Comparison of ENCODE assay signal across 8 cellular contexts in genomic region chr2:223944166-223944703, GRCh38. TPM values are rescaled to one million over a fixed set of nuclear protein-coding genes. Genes with fewer than 3 reads are reported as not detected.
DNase-seq lines count a peak whose midpoint lies in the region; ATAC-seq and TF ChIP-seq lines count a peak whose summit lies in the region.

No MANE protein-coding gene starts in this region.

- peak; percentile 48 to 72 (median 66) for ATAC-seq in psoas muscle
- no peak for ATAC-seq in HG03439 (IDR thresholded peaks at IDR 0.05; ENCODE audit: unreplicated experiment)
- no peak for ATAC-seq in HG02884 (IDR thresholded peaks at IDR 0.05; ENCODE audit: unreplicated experiment)

- no peaks in the 10 kb centered on the region for H3K9me3 ChIP-seq in psoas muscle

- peak; percentile 51 for DNase-seq in activated T-cell treated with anti-CD3 and anti-CD28 coated beads, Interleukin-2, amount 50 U/mL, for 1 hour
- no peak for DNase-seq in activated T-cell treated with anti-CD3 and anti-CD28 coated beads for 4 hours
- DNase-seq in NCI-H2227 treated with DMSO at 0.1 percent for 48 hours (lab: John Stamatoyannopoulos, UW), result peak; percentile 16
- peak in 40 of 58 donors; percentile 10 to 56 (median 28) for DNase-seq in anterior cingulate cortex (lab: John Stamatoyannopoulos, UW)
- DNase-seq in hepatic stellate cell (ENCODE audit: low spot score), result peak; percentile 34
- DNase-seq in psoas muscle, result peak; percentile 36 to 59

- no peak for TF ChIP-seq CTCF in psoas muscle (IDR thresholded peaks at IDR 0.05)

- peak overlapping the region; percentile 82 for H3K4me3 ChIP-seq in psoas muscle

- intact Hi-C loops in psoas muscle (cut with DNase I), result no loop called here

- H3K36me3 ChIP-seq in psoas muscle (ENCODE audit: insufficient read depth in 1 of 2, low read depth in 1 of 2), result no peaks in the 10 kb centered on the region

- H3K4me1 ChIP-seq in psoas muscle, result peaks cover 28% of the 10 kb centered on the region

- H3K27ac ChIP-seq in psoas muscle, result peak overlapping the region; percentile 93

- no peaks in the 10 kb centered on the region for H3K27me3 ChIP-seq in psoas muscle (ENCODE audit: insufficient read depth in 3 of 3, low read length in 2 of 3)

- WGBS in psoas muscle, 3 donors, result 0 to 1% (median 0%) methylated on average over 46 of the region's 46 CpGs

RNA-seq across cellular contexts. Expression of gene WDFY1, which starts 0.9 kb away (rescaled TPM):
- 10 to 100 TPM; 11.2 to 21.8 (median 15.2) TPM for total RNA-seq in psoas muscle
- 10 to 100 TPM in 2 of 3 donors, 1 to 10 TPM in 1; 9.7 to 21.8 (median 10.2) TPM for polyA plus RNA-seq in psoas muscle

RNA-seq across cellular contexts. Expression of gene MRPL44, which starts 13.0 kb away (rescaled TPM):
- 10 to 100 TPM; 26.4 to 37.9 (median 28.1) TPM for total RNA-seq in psoas muscle
- polyA plus RNA-seq in psoas muscle, result 10 to 100 TPM; 26.3 to 48.4 (median 44.0) TPM

Comparison
In these comparisons a context has a peak if more than half of its experiments do, and no peak if none do; other contexts are left out.
1. ATAC-seq: peak in psoas muscle (4 of 4); none in HG03439 (single experiment) and HG02884 (single experiment).